In genomic region chr20:50831605-50832004, GRCh38 we compare ENCODE assay signal across 22 cellular contexts.
"Had no signal": no experiment of that assay in that cellular context is flagged by ENCODE, and none has a peak within 500 bp of the region (broad histone marks: within the 10 kb centered on the region; RNA-seq: fewer than 3 reads in every experiment).

No MANE protein-coding gene starts in this region.

- H3K36me3 ChIP-seq: heart right ventricle, left lung, suprapubic skin had no signal

- ATAC-seq: activated naive CD4-positive, alpha-beta T cell treated with anti-CD3 and anti-CD28 coated beads, Interleukin-2, amount 50 U/mL, for 72 hours; activated T-cell treated with anti-CD3 and anti-CD28 coated beads, Interleukin-2, amount 50 U/mL, for 72 hours; heart right ventricle; left lung; right cardiac atrium; T-helper 17 cell; WTC11 had no signal

- H3K9me3 Mint-ChIP-seq: activated CD4-positive, alpha-beta T cell treated with anti-CD3 and anti-CD28 coated beads, Interleukin-2, amount 10 ng/mL, durations not matched to agents 7 days and 5 days; activated naive CD4-positive, alpha-beta T cell treated with anti-CD3 and anti-CD28 coated beads, Interleukin-2, amount 50 U/mL, for 72 hours; activated T-cell treated with anti-CD3 and anti-CD28 coated beads, Interleukin-2, amount 50 U/mL, for 72 hours; nephron; WTC11 had no signal

- H3K27ac Mint-ChIP-seq: activated CD4-positive, alpha-beta T cell treated with anti-CD3 and anti-CD28 coated beads, Interleukin-2, amount 10 ng/mL, durations not matched to agents 7 days and 5 days; activated naive CD4-positive, alpha-beta T cell treated with anti-CD3 and anti-CD28 coated beads, Interleukin-2, amount 50 U/mL, for 72 hours; activated T-cell treated with anti-CD3 and anti-CD28 coated beads, Interleukin-2, amount 50 U/mL, for 72 hours; nephron; T-helper 17 cell; WTC11 had no signal

- H3K27ac ChIP-seq: heart right ventricle, left lung, suprapubic skin, tibial artery had no signal

- H3K27me3 Mint-ChIP-seq: activated CD4-positive, alpha-beta T cell treated with anti-CD3 and anti-CD28 coated beads, Interleukin-2, amount 10 ng/mL, durations not matched to agents 7 days and 5 days; T-helper 17 cell had no signal

- H3K9me3 ChIP-seq: heart right ventricle, left lung, suprapubic skin, tibial artery had no signal

- DNase-seq: activated CD4-positive, alpha-beta T cell treated with anti-CD3 and anti-CD28 coated beads for 1 hour; activated CD4-positive, alpha-beta T cell treated with anti-CD3 and anti-CD28 coated beads, Interleukin-2, amount 10 ng/mL, durations not matched to agents 7 days and 5 days; activated naive CD4-positive, alpha-beta T cell; activated T-cell treated with anti-CD3 and anti-CD28 coated beads for 4 hours; activated T-cell treated with anti-CD3 and anti-CD28 coated beads, Interleukin-2, amount 50 U/mL, for 72 hours; dermis blood vessel endothelial cell; effector CD4-positive, alpha-beta T cell; erythroblast; heart right ventricle; kidney glomerular epithelial cell; stimulated activated CD4-positive, alpha-beta T cell treated with anti-CD3 and anti-CD28 coated beads, Interleukin-15, amount 100 ng/mL, for 24 hours; stimulated activated naive CD4-positive, alpha-beta T cell; T-helper 17 cell; T1000; tibial artery had no signal

- H3K4me1 Mint-ChIP-seq: activated CD4-positive, alpha-beta T cell treated with anti-CD3 and anti-CD28 coated beads, Interleukin-2, amount 10 ng/mL, durations not matched to agents 7 days and 5 days; nephron had no signal

- H3K4me1 ChIP-seq: heart right ventricle, left lung, suprapubic skin had no signal

- H3K27me3 ChIP-seq: heart right ventricle, left lung, suprapubic skin, tibial artery had no signal

- H3K4me3 ChIP-seq: heart right ventricle, left lung, lung, suprapubic skin, tibial artery had no signal

- H3K4me3 Mint-ChIP-seq: activated CD4-positive, alpha-beta T cell treated with anti-CD3 and anti-CD28 coated beads, Interleukin-2, amount 10 ng/mL, durations not matched to agents 7 days and 5 days; activated T-cell treated with anti-CD3 and anti-CD28 coated beads, Interleukin-2, amount 50 U/mL, for 72 hours; nephron; T-helper 17 cell; WTC11 had no signal
